8 cellular contexts compared by ENCODE assay signal in genomic region chr10:52313350-52314006, GRCh38. TPM values are rescaled to one million over a fixed set of nuclear protein-coding genes. Genes with fewer than 3 reads are reported as not detected.
DNase-seq lines count a peak whose midpoint lies in the region; ATAC-seq and TF ChIP-seq lines count a peak whose summit lies in the region.

No MANE protein-coding gene starts in this region.

- TF ChIP-seq CTCF in PC-3 (conservative IDR thresholded peaks at IDR 0.05; ENCODE audit: low read depth, low read length): no peak
- TF ChIP-seq CTCF in fibroblast of villous mesenchyme (IDR thresholded peaks at IDR 0.05; ENCODE audit: insufficient read depth, low read depth, low read length): no peak
- TF ChIP-seq CTCF in omental fat pad (IDR thresholded peaks at IDR 0.05): no peak

- BruUV-seq in PC-3 (replicated peaks; lab: Mats Ljungman, UMichigan): no TSS peak

- no peaks in the 10 kb centered on the region for H3K9me3 ChIP-seq in PC-3 (ENCODE audit: low read length)

- intact Hi-C loops in PC-3 (cut with micrococcal nuclease): loop anchor here (1.0 to 2.0 kb wide), 7 partner anchors 96 to 257 kb away; no protein-coding TSS in a partner anchor

- peaks cover 60% of the 10 kb centered on the region for H3K79me2 ChIP-seq in PC-3 (ENCODE audit: low read length)

- peak overlapping the region; percentile 76 for H3K4me3 ChIP-seq in PC-3 (ENCODE audit: low read length)
- H3K4me3 ChIP-seq in fibroblast of villous mesenchyme (ENCODE audit: low read depth, low read length): peak overlapping the region; percentile 92

- peaks cover 9% of the 10 kb centered on the region for H4K20me1 ChIP-seq in PC-3 (ENCODE audit: low read length)

- H3K4me2 ChIP-seq in PC-3 (ENCODE audit: low read length): peak overlapping the region; percentile 80

- H3K9ac ChIP-seq in PC-3 (ENCODE audit: low read length): peak overlapping the region; percentile 87

- H3F3A ChIP-seq in PC-3 (ENCODE audit: low read length, unreplicated experiment): peaks cover 37% of the 10 kb centered on the region

- H3K36me3 ChIP-seq in PC-3 (ENCODE audit: low read depth, low read length): peaks cover 33% of the 10 kb centered on the region

- CTCF ChIA-PET in PC-3 (lab: Charles Lee): interaction anchor here (0.6 to 3.3 kb wide), 9 partner anchors 20 to 253 kb away, joined by 3 to 56 read pairs (median 8); no protein-coding TSS in a partner anchor

- H3K9me2 ChIP-seq in PC-3 (replicated peaks; ENCODE audit: low read length): no peaks in the 10 kb centered on the region

- peak overlapping the region; percentile 73 for H2AFZ ChIP-seq in PC-3 (ENCODE audit: low read length)

- ATAC-seq in PC-3 (peak; percentile 2), omental fat pad (ENCODE audit: low FRiP score) (peak; percentile 7), HG02642 (IDR thresholded peaks at IDR 0.05; ENCODE audit: poor library complexity, unreplicated experiment) (no peak), HG03095 (IDR thresholded peaks at IDR 0.05; ENCODE audit: unreplicated experiment) (no peak)

- peak overlapping the region; percentile 82 for H3K27ac ChIP-seq in PC-3 (ENCODE audit: low read length)

- POLR2A ChIA-PET in PC-3 (lab: Charles Lee; ENCODE audit: unreplicated experiment): interaction anchor here (0.5 to 2.8 kb wide), 12 partner anchors 54 to 257 kb away, joined by 3 to 27 read pairs (median 6); no protein-coding TSS in a partner anchor

- peaks cover 52% of the 10 kb centered on the region for H3K4me1 ChIP-seq in PC-3 (ENCODE audit: insufficient read depth, low read length)

- H3K27me3 ChIP-seq in PC-3 (ENCODE audit: low read length): no peaks in the 10 kb centered on the region

- DNase-seq in DMS53 (lab: John Stamatoyannopoulos, UW) (peak; percentile 80), PC-3 (no peak), fibroblast of villous mesenchyme (ENCODE audit: low read depth) (no peak), omental fat pad (ENCODE audit: low spot score) (no peak), DMS79 treated with DMSO at 0.1 percent for 48 hours (lab: John Stamatoyannopoulos, UW) (no peak)
- DNase-seq in stimulated activated CD4-positive, alpha-beta T cell treated with anti-CD3 and anti-CD28 coated beads, Interleukin-12 subunit alpha, Interleukin-12 subunit beta, amount 100 ng/mL, for 4 hours: no peak

RNA-seq across cellular contexts. Expression of gene DKK1, which starts 0.6 kb away (rescaled TPM):
- 1,187 and 1,592 TPM in 2 replicates for total RNA-seq in PC-3 (2014; rRNA removed)
- total RNA-seq in fibroblast of villous mesenchyme: 84.4 and 138 TPM in 2 replicates
- 10 to 100 TPM in 1 of 4 donors, 1 to 10 TPM in 3; 3.5 to 13.3 (median 6.0) TPM for total RNA-seq in omental fat pad

Comparison
In these comparisons a context has a peak if more than half of its experiments do, and no peak if none do; other contexts are left out.
1. ATAC-seq: peak in PC-3 (single experiment) and omental fat pad (single experiment); none in HG02642 (single experiment) and HG03095 (single experiment).